Comparison of ENCODE assay signal across 19 cellular contexts in the genomic region with DNA sequence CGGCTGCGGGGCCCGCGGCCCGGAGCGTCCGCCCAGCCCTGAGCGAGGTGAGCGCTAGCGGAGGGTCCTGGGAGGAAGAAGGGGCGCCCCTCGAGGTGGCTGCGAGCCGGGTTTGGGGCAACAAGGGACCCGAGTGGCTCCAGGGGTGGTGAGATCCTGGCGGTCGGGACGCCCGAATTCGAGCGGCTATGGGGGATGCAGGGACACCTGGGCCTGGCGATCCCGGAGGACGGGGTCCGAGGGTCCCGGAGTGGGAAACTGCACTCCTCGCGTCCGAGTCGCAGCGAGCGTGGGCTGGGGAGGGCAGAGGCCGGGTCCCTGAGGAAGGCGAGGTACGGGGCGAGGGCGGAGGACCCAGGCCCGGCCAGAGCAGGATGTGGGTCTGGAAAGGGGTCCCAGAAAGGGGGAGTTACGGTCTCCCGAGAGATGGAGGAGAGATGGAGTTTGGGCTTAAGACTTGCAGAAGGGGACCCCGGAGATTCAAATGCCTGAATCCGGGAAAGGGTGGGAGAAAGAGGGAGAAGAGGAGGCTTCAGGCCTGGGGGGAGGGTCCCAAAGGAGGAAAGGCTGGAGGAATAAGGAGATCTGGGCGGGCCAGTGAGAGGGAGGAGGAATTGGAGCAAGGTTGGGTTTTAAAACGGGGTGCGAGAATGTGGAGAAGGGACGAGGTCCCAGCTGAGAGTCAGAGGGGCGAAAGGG. TPM values are rescaled to one million over a fixed set of nuclear protein-coding genes. Genes with fewer than 3 reads are reported as not detected.
A peak's percentile ranks its signal among the peaks of the same experiment; 100 is the strongest.
DNase-seq lines count a peak whose midpoint lies in the region; ATAC-seq and TF ChIP-seq lines count a peak whose summit lies in the region.
"Had no signal": no experiment of that assay in that cellular context is flagged by ENCODE, and none has a peak within 500 bp of the region (broad histone marks: within the 10 kb centered on the region; RNA-seq: fewer than 3 reads in every experiment).

No MANE protein-coding gene starts in this region.

- H3K4me1 ChIP-seq in ES-I3 (ENCODE audit: insufficient read depth, low read length), result no peaks in the 10 kb centered on the region; the same call in none of the 2 replicates
- H3K4me1 ChIP-seq in osteoblast (ENCODE audit: insufficient read depth, low read length), result no peaks in the 10 kb centered on the region

- H3K27ac ChIP-seq in WERI-Rb-1 (no peak overlapping the region), osteoblast (ENCODE audit: low read depth, low read length) (no peak overlapping the region)
- no peak overlapping the region for H3K27ac ChIP-seq in CD4-positive, alpha-beta T cell (ENCODE audit: low read depth, low read length)
- H3K27ac ChIP-seq: left ventricle myocardium inferior, tibial nerve had no signal

- H3K27me3 ChIP-seq in WERI-Rb-1 (ENCODE audit: insufficient read depth, low read depth, severe bottlenecking) (peaks cover 63% of the 10 kb centered on the region), osteoblast (ENCODE audit: insufficient read depth, low read length) (peaks cover 55% of the 10 kb centered on the region)
- H3K27me3 ChIP-seq in CD4-positive, alpha-beta T cell (ENCODE audit: control insufficient read depth, insufficient read depth, low read length), result peaks cover 70% of the 10 kb centered on the region

- H4K20me1 ChIP-seq in osteoblast (ENCODE audit: insufficient read depth, low read length), result no peaks in the 10 kb centered on the region

- CTCF ChIA-PET in CD4-positive, alpha-beta T cell (lab: Charles Lee), result no interaction called here

- no peak overlapping the region for H3K4me3 Mint-ChIP-seq in natural killer cell treated with Interleukin-12 subunit alpha and Interleukin-12 subunit beta and Interleukin-15 and Interleukin-18, amount 100 ng/mL, for 72 hours
- no peak overlapping the region for H3K4me3 Mint-ChIP-seq in CD4-positive, alpha-beta T cell

- H3K9ac ChIP-seq in ES-I3 (ENCODE audit: low read depth, low read length), result peak overlapping the region; percentile 56

- H3K9me3 Mint-ChIP-seq in natural killer cell treated with Interleukin-12 subunit alpha and Interleukin-12 subunit beta and Interleukin-15 and Interleukin-18, amount 100 ng/mL, for 72 hours, result no peaks in the 10 kb centered on the region
- no peaks in the 10 kb centered on the region for H3K9me3 Mint-ChIP-seq in CD4-positive, alpha-beta T cell
- H3K9me3 Mint-ChIP-seq: activated naive CD8-positive, alpha-beta T cell treated with anti-CD3 and anti-CD28 coated beads for 36 hours had no signal

- H2AFZ ChIP-seq in osteoblast (ENCODE audit: low read length), result no peak overlapping the region

- H3K36me3 Mint-ChIP-seq in natural killer cell treated with Interleukin-12 subunit alpha and Interleukin-12 subunit beta and Interleukin-15 and Interleukin-18, amount 100 ng/mL, for 72 hours, result peaks cover 5% of the 10 kb centered on the region
- H3K36me3 Mint-ChIP-seq in CD4-positive, alpha-beta T cell (ENCODE audit: low read depth), result no peaks in the 10 kb centered on the region
- H3K36me3 Mint-ChIP-seq: activated naive CD8-positive, alpha-beta T cell treated with anti-CD3 and anti-CD28 coated beads for 36 hours had no signal

- no peaks in the 10 kb centered on the region for H3K79me2 ChIP-seq in osteoblast (ENCODE audit: insufficient read depth, low read length)

- no peak overlapping the region for H3K4me2 ChIP-seq in osteoblast (ENCODE audit: insufficient read depth, low read length)

- DNase-seq in WERI-Rb-1 (no peak), foreskin fibroblast (no peak), osteoblast (ENCODE audit: insufficient read length, low spot score, missing footprints) (peak; percentile 50), cerebellar cortex (ENCODE audit: low spot score) (no peak), AML-193 (lab: John Stamatoyannopoulos, UW) (no peak)
- DNase-seq in natural killer cell treated with Interleukin-12 subunit alpha and Interleukin-12 subunit beta and Interleukin-15 and Interleukin-18, amount 100 ng/mL, for 72 hours (ENCODE audit: low spot score), result no peak
- no peak for DNase-seq in CD4-positive, alpha-beta T cell
- DNase-seq: activated naive CD8-positive, alpha-beta T cell treated with anti-CD3 and anti-CD28 coated beads for 36 hours; activated T-cell treated with anti-CD3 and anti-CD28 coated beads, Interleukin-2, amount 50 U/mL, for 1 hour; DMS79 treated with DMSO at 0.1 percent for 48 hours; erythroblast; left ventricle myocardium inferior; NCI-H1048; SHP77; stimulated activated CD4-positive, alpha-beta T cell treated with anti-CD3 and anti-CD28 coated beads, Interleukin-2, amount 100 ng/mL, for 24 hours; T1000 had no signal

- H3K27ac Mint-ChIP-seq in natural killer cell treated with Interleukin-12 subunit alpha and Interleukin-12 subunit beta and Interleukin-15 and Interleukin-18, amount 100 ng/mL, for 72 hours, result no peak overlapping the region
- no peak overlapping the region for H3K27ac Mint-ChIP-seq in CD4-positive, alpha-beta T cell
- H3K27ac Mint-ChIP-seq: activated naive CD8-positive, alpha-beta T cell treated with anti-CD3 and anti-CD28 coated beads for 36 hours had no signal

- intact Hi-C loops in CD4-positive, alpha-beta T cell (cut with DNase I, micrococcal nuclease), result loop anchor here in 1 of 2 experiments (5.0 kb wide), 1 partner anchor 113 kb away; no protein-coding TSS in a partner anchor

- H3K4me1 Mint-ChIP-seq in natural killer cell treated with Interleukin-12 subunit alpha and Interleukin-12 subunit beta and Interleukin-15 and Interleukin-18, amount 100 ng/mL, for 72 hours (ENCODE audit: low read depth in 2 of 2), result peaks cover 31 to 36% of the 10 kb centered on the region in 2 donors
- peaks cover 28% of the 10 kb centered on the region for H3K4me1 Mint-ChIP-seq in CD4-positive, alpha-beta T cell (ENCODE audit: low read depth)

- peak overlapping the region; percentile 36 for H3K4me3 ChIP-seq in WERI-Rb-1 (ENCODE audit: low read depth, low read length)
- peak overlapping the region; percentile 7 to 28 for H3K4me3 ChIP-seq in foreskin fibroblast (ENCODE audit: low read depth in 1 of 2, low read length in 2 of 2)
- no peak overlapping the region for H3K4me3 ChIP-seq in osteoblast (ENCODE audit: insufficient read depth, low read length)
- H3K4me3 ChIP-seq: left ventricle myocardium inferior, tibial nerve had no signal

- no peaks in the 10 kb centered on the region for H3K9me3 ChIP-seq in ES-I3 (ENCODE audit: control insufficient read depth, insufficient read depth, low read length)
- H3K9me3 ChIP-seq in WERI-Rb-1 (ENCODE audit: severe bottlenecking), result no peaks in the 10 kb centered on the region
- no peaks in the 10 kb centered on the region for H3K9me3 ChIP-seq in osteoblast (ENCODE audit: low read depth, low read length)
- no peaks in the 10 kb centered on the region for H3K9me3 ChIP-seq in CD4-positive, alpha-beta T cell (ENCODE audit: control insufficient read depth, low read length)
- H3K9me3 ChIP-seq: left ventricle myocardium inferior had no signal

- H3K27me3 Mint-ChIP-seq in natural killer cell treated with Interleukin-12 subunit alpha and Interleukin-12 subunit beta and Interleukin-15 and Interleukin-18, amount 100 ng/mL, for 72 hours, result peaks cover 59 to 76% of the 10 kb centered on the region in 2 donors
- peaks cover 82% of the 10 kb centered on the region for H3K27me3 Mint-ChIP-seq in CD4-positive, alpha-beta T cell

- TF ChIP-seq CTCF in WERI-Rb-1 (IDR thresholded peaks at IDR 0.05; ENCODE audit: low read depth, low read length), result no peak
- no peak for TF ChIP-seq CTCF in foreskin fibroblast (IDR thresholded peaks at IDR 0.05; ENCODE audit: low read depth, low read length)
- TF ChIP-seq CTCF in osteoblast (IDR thresholded peaks at IDR 0.05; ENCODE audit: extremely low read depth, low read depth, low read length), result no peak
- TF ChIP-seq CTCF in CD4-positive, alpha-beta T cell (IDR thresholded peaks at IDR 0.05), result no peak

- POLR2A ChIA-PET in CD4-positive, alpha-beta T cell (lab: Charles Lee), result no interaction called here

- H3K36me3 ChIP-seq in ES-I3 (ENCODE audit: insufficient read depth, low read length), result no peaks in the 10 kb centered on the region
- H3K36me3 ChIP-seq in WERI-Rb-1, result no peaks in the 10 kb centered on the region
- H3K36me3 ChIP-seq in osteoblast (ENCODE audit: insufficient read depth, low read length), result no peaks in the 10 kb centered on the region
- H3K36me3 ChIP-seq: left ventricle myocardium inferior, tibial nerve had no signal

- no peak for ATAC-seq in natural killer cell treated with Interleukin-12 subunit alpha and Interleukin-12 subunit beta and Interleukin-15 and Interleukin-18, amount 100 ng/mL, for 72 hours
- no peak for ATAC-seq in CD4-positive, alpha-beta T cell (ENCODE audit: poor library complexity)

RNA-seq across cellular contexts. Expression of a gene that starts 0.5 kb away (rescaled TPM):
- total RNA-seq in osteoblast, result not detected in 2 replicates
- total RNA-seq in natural killer cell treated with Interleukin-12 subunit alpha and Interleukin-12 subunit beta and Interleukin-15 and Interleukin-18, amount 100 ng/mL, for 72 hours, result not detected
- total RNA-seq in CD4-positive, alpha-beta T cell, result not detected
- total RNA-seq: activated naive CD8-positive, alpha-beta T cell treated with anti-CD3 and anti-CD28 coated beads for 36 hours; left ventricle myocardium inferior; myocyte; tibial nerve had no signal

RNA-seq across cellular contexts. Expression of a gene that starts 27.6 kb away (rescaled TPM):
- total RNA-seq in osteoblast, result under 0.01 TPM in 1 of 2 replicates, not detected in the other
- 1 to 10 TPM in 1 of 2 donors, not detected in 1; 1.1 TPM for total RNA-seq in natural killer cell treated with Interleukin-12 subunit alpha and Interleukin-12 subunit beta and Interleukin-15 and Interleukin-18, amount 100 ng/mL, for 72 hours
- 1 to 10 TPM; 1.5 to 1.6 TPM for total RNA-seq in CD4-positive, alpha-beta T cell
- total RNA-seq: left ventricle myocardium inferior, myocyte, tibial nerve had no signal

RNA-seq across cellular contexts. Expression of a gene that starts 41.9 kb away (rescaled TPM):
- total RNA-seq in osteoblast, result 16.2 and 17.4 TPM in 2 replicates
- total RNA-seq in natural killer cell treated with Interleukin-12 subunit alpha and Interleukin-12 subunit beta and Interleukin-15 and Interleukin-18, amount 100 ng/mL, for 72 hours, result 10 to 100 TPM; 17.8 to 17.9 TPM
- total RNA-seq in CD4-positive, alpha-beta T cell, result 100 to 1,000 TPM; 444 to 448 TPM

RNA-seq across cellular contexts. Expression of a gene that starts 53.1 kb away (rescaled TPM):
- total RNA-seq in osteoblast, result not detected in 2 replicates
- 1 to 10 TPM in 1 of 2 donors, not detected in 1; 1.7 TPM for total RNA-seq in natural killer cell treated with Interleukin-12 subunit alpha and Interleukin-12 subunit beta and Interleukin-15 and Interleukin-18, amount 100 ng/mL, for 72 hours
- total RNA-seq in CD4-positive, alpha-beta T cell, result not detected
- total RNA-seq: activated naive CD8-positive, alpha-beta T cell treated with anti-CD3 and anti-CD28 coated beads for 36 hours; tibial nerve had no signal

Comparison
In these comparisons a context has a peak if more than half of its experiments do, and no peak if none do; other contexts are left out.
1. RNA of a gene that starts 41.9 kb away (total RNA-seq): 444 to 448 TPM in CD4-positive, alpha-beta T cell; 17.8 to 17.9 TPM in natural killer cell treated with Interleukin-12 subunit alpha and Interleukin-12 subunit beta and Interleukin-15 and Interleukin-18, amount 100 ng/mL, for 72 hours and 16.2 to 17.4 TPM in osteoblast; every median in the first group is over 10 times any median in the second.